In the genomic region with DNA sequence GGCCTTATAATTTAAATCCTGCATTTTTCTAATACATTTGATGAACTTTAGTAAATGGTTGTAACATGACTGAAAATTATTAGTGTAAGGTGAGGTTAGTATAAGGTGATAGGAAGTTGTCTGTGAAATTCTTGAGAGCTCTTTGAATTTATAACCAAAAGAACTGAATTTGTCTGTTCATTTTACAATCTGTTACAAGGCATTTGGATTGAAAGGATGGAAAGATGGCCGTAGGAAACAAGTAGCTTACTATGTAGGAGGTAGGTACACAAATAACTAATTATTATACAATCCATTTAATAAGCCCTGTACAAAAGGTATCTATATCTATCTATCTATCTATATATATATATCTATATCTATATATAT, we compare ENCODE assay signal across 15 cellular contexts. TPM values are rescaled to one million over a fixed set of nuclear protein-coding genes. Genes with fewer than 3 reads are reported as not detected.
DNase-seq lines count a peak whose midpoint lies in the region; ATAC-seq lines count a peak whose summit lies in the region.
"Had no signal": no experiment of that assay in that cellular context is flagged by ENCODE, and none has a peak within 500 bp of the region (broad histone marks: within the 10 kb centered on the region; RNA-seq: fewer than 3 reads in every experiment).

No MANE protein-coding gene starts in this region.

- H3K9ac ChIP-seq in BLaER1 (no peak overlapping the region), GM23248 (no peak overlapping the region)

- H3K9me3 Mint-ChIP-seq in central memory CD8-positive, alpha-beta T cell = no peaks in the 10 kb centered on the region
- peaks cover 0 to 2% (median 0%) of the 10 kb centered on the region in 9 donors for H3K9me3 Mint-ChIP-seq in naive thymus-derived CD8-positive, alpha-beta T cell

- H3K4me3 Mint-ChIP-seq in central memory CD8-positive, alpha-beta T cell = no peak overlapping the region
- H3K4me3 Mint-ChIP-seq in naive thymus-derived CD8-positive, alpha-beta T cell = peak overlapping the region in 6 of 10 donors; percentile 3 to 58 (median 38)
- H3K4me3 Mint-ChIP-seq: activated naive CD4-positive, alpha-beta T cell treated with anti-CD3 and anti-CD28 coated beads, Interleukin-2, amount 10 ng/mL, durations not matched to agents 7 days and 5 days had no signal

- peaks cover 64% of the 10 kb centered on the region for H3K4me1 Mint-ChIP-seq in central memory CD8-positive, alpha-beta T cell
- H3K4me1 Mint-ChIP-seq in naive thymus-derived CD8-positive, alpha-beta T cell = peaks cover 31 to 84% (median 59%) of the 10 kb centered on the region in 4 donors

- H3K27me3 Mint-ChIP-seq in central memory CD8-positive, alpha-beta T cell = no peaks in the 10 kb centered on the region
- H3K27me3 Mint-ChIP-seq in naive thymus-derived CD8-positive, alpha-beta T cell = no peaks in the 10 kb centered on the region
- H3K27me3 Mint-ChIP-seq: activated naive CD4-positive, alpha-beta T cell treated with anti-CD3 and anti-CD28 coated beads, Interleukin-2, amount 10 ng/mL, durations not matched to agents 7 days and 5 days had no signal

- ATAC-seq in central memory CD8-positive, alpha-beta T cell (replicated peaks; ENCODE audit: extremely low read depth, poor library complexity, severe bottlenecking) = no peak
- ATAC-seq in naive thymus-derived CD8-positive, alpha-beta T cell = no peak
- no peak for ATAC-seq in HG03342 (IDR thresholded peaks at IDR 0.05; ENCODE audit: unreplicated experiment)

- DNase-seq in GM23248 (no peak), RPMI8226 (no peak), COLO668 (lab: John Stamatoyannopoulos, UW; ENCODE audit: unreplicated experiment) (no peak), activated gamma-delta T cell treated with Interleukin-2 at 50 U/mL for 16 hours (no peak)
- DNase-seq in central memory CD8-positive, alpha-beta T cell (ENCODE audit: low spot score in 2 of 2) = no peak
- DNase-seq in naive thymus-derived CD8-positive, alpha-beta T cell = no peak
- DNase-seq: activated naive CD4-positive, alpha-beta T cell treated with anti-CD3 and anti-CD28 coated beads, Interleukin-2, amount 10 ng/mL, durations not matched to agents 7 days and 5 days; BE2C; central memory CD4-positive, alpha-beta T cell; EL; IMR-90; NCI-H226 had no signal

- H3K4me3 ChIP-seq in BLaER1 (no peak overlapping the region), GM23248 (no peak overlapping the region)
- H3K4me3 ChIP-seq: lung had no signal

- H3K27ac ChIP-seq in BLaER1 = no peak overlapping the region
- H3K27ac ChIP-seq in GM23248 = no peak overlapping the region

- H3K4me2 ChIP-seq in BLaER1 (peak overlapping the region; percentile 71), GM23248 (ENCODE audit: unreplicated experiment) (peak overlapping the region; percentile 3)

- POLR2A ChIA-PET in naive thymus-derived CD8-positive, alpha-beta T cell (lab: Charles Lee) = no interaction called here

- H3F3A ChIP-seq in GM23248 (ENCODE audit: insufficient read depth) = peaks cover 20% of the 10 kb centered on the region

- peaks cover 41% of the 10 kb centered on the region for H3K4me1 ChIP-seq in BLaER1
- H3K4me1 ChIP-seq in GM23248 (ENCODE audit: insufficient read depth) = peaks cover 48% of the 10 kb centered on the region
- H3K4me1 ChIP-seq: BE2C had no signal

- H2AFZ ChIP-seq in GM23248 = no peak overlapping the region

- no peaks in the 10 kb centered on the region for H3K9me2 ChIP-seq in GM23248 (ENCODE audit: insufficient read depth)

- peak overlapping the region; percentile 2 for H3K27ac Mint-ChIP-seq in central memory CD8-positive, alpha-beta T cell (ENCODE audit: low read depth)
- peak overlapping the region in 1 of 10 donors; percentile 33 for H3K27ac Mint-ChIP-seq in naive thymus-derived CD8-positive, alpha-beta T cell
- H3K27ac Mint-ChIP-seq: activated naive CD4-positive, alpha-beta T cell treated with anti-CD3 and anti-CD28 coated beads, Interleukin-2, amount 10 ng/mL, durations not matched to agents 7 days and 5 days had no signal

- peaks cover 10% of the 10 kb centered on the region for H3K36me3 Mint-ChIP-seq in central memory CD8-positive, alpha-beta T cell (ENCODE audit: insufficient read depth)
- peaks cover under 1 to 12% (median 12%) of the 10 kb centered on the region in 3 donors for H3K36me3 Mint-ChIP-seq in naive thymus-derived CD8-positive, alpha-beta T cell

- H3K9me3 ChIP-seq in BLaER1 = peaks cover 13% of the 10 kb centered on the region
- no peaks in the 10 kb centered on the region for H3K9me3 ChIP-seq in GM23248 (ENCODE audit: low read depth)
- H3K9me3 ChIP-seq: BE2C had no signal

- WGBS in GM23248 (ENCODE audit: low coverage in 1 of 2, low lambda C conversion rate in 2 of 2, missing lambda C conversion rate in 2 of 2), 2 experiments = 78 to 85% methylated on average over 1 of the region's 1 CpG

- peaks cover 77% of the 10 kb centered on the region for H4K20me1 ChIP-seq in BLaER1
- no peaks in the 10 kb centered on the region for H4K20me1 ChIP-seq in GM23248 (ENCODE audit: insufficient read depth)

- in situ Hi-C loops in GM23248 (cut with MboI) = no loop called here

- peaks cover 18% of the 10 kb centered on the region; the same call in 1 of the 2 replicates for H3K36me3 ChIP-seq in BLaER1
- H3K36me3 ChIP-seq in GM23248 (ENCODE audit: low read depth) = no peaks in the 10 kb centered on the region
- H3K36me3 ChIP-seq: BE2C had no signal

- H3K27me3 ChIP-seq in BLaER1 (no peaks in the 10 kb centered on the region), GM23248 (replicated peaks; ENCODE audit: insufficient read depth) (no peaks in the 10 kb centered on the region)

- H3K79me2 ChIP-seq in GM23248 (ENCODE audit: insufficient read depth) = peaks cover 84% of the 10 kb centered on the region

RNA-seq across cellular contexts. Expression of gene DIPK2A, which starts 6.6 kb away (rescaled TPM):
- 17.2 and 17.8 TPM in 2 replicates for total RNA-seq in GM23248 (2014; rRNA removed; shearing (Covaris generic))
- polyA plus RNA-seq in GM23248 (2016; fragmentation: Nextera tagmentation; extraction: Ambion mirVana) = 10.5 and 12.3 TPM in 2 replicates
- 10 to 100 TPM; 16.1 to 17.3 TPM for total RNA-seq in naive thymus-derived CD8-positive, alpha-beta T cell
- 1 to 10 TPM; 5.3 to 7.3 (median 5.9) TPM for polyA plus RNA-seq in naive thymus-derived CD8-positive, alpha-beta T cell
